Comparison of ENCODE assay signal across 33 cellular contexts in genomic region chr5:72996632-72997031, GRCh38.
"Had no signal": no experiment of that assay in that cellular context is flagged by ENCODE, and none has a peak within 500 bp of the region (broad histone marks: within the 10 kb centered on the region; RNA-seq: fewer than 3 reads in every experiment).

No MANE protein-coding gene starts in this region.

- H3K36me3 ChIP-seq: breast epithelium had no signal

- H3K9me3 ChIP-seq: body of pancreas, breast epithelium had no signal

- H3K9me3 Mint-ChIP-seq: activated CD8-positive, alpha-beta T cell treated with anti-CD3 and anti-CD28 coated beads for 36 hours; activated naive CD4-positive, alpha-beta T cell treated with anti-CD3 and anti-CD28 coated beads, Interleukin-2, amount 10 ng/mL, durations not matched to agents 7 days and 5 days; activated naive CD4-positive, alpha-beta T cell treated with anti-CD3 and anti-CD28 coated beads, Interleukin-2, amount 50 U/mL, for 24 hours; activated T-cell treated with anti-CD3 and anti-CD28 coated beads, Interleukin-2, amount 50 U/mL, for 24 hours; activated T-helper 2 cell treated with anti-CD3 and anti-CD28 coated beads, Interferon-gamma antibody, Interleukin-2, Interleukin-4, amounts not matched to agents 10 μg/mL and 5 μg/mL and 100 μg/mL, durations not matched to agents 14 hours and 24 hours and 36 hours; T-helper 1 cell treated with Interleukin-12 subunit alpha and Interleukin-12 subunit beta and Interleukin-4 antibody, amounts not matched to agents 30 μg/mL and 1 μg/mL, for 36 hours had no signal

- FAIRE-seq: astrocyte, TTC549 had no signal

- H3K27me3 ChIP-seq: body of pancreas, brain microvascular endothelial cell, breast epithelium had no signal

- H3K4me1 ChIP-seq: body of pancreas, breast epithelium had no signal

- DNase-seq: activated B cell treated with CpG ODN at 0.5 μM for 24 hours; activated CD4-positive, alpha-beta memory T cell treated with anti-CD3 and anti-CD28 coated beads for 36 hours; activated CD4-positive, alpha-beta T cell treated with anti-CD3 and anti-CD28 coated beads for 4 hours; activated CD4-positive, alpha-beta T cell treated with anti-CD3 and anti-CD28 coated beads, Interleukin-2, amount 10 ng/mL, durations not matched to agents 24 days and 14 days; activated CD4-positive, alpha-beta T cell treated with anti-CD3 and anti-CD28 coated beads, Interleukin-2, amount 50 U/mL, for 1 hour; activated CD4-positive, alpha-beta T cell treated with anti-CD3 and anti-CD28 coated beads, Interleukin-2, amount 50 U/mL, for 4 hours; activated CD4-positive, CD25-positive, alpha-beta regulatory T cell treated with anti-CD3 and anti-CD28 coated beads, Interleukin-2, amount 50 U/mL, for 72 hours; activated CD8-positive, alpha-beta memory T cell treated with anti-CD3 and anti-CD28 coated beads, Interleukin-2, amount 50 U/mL, for 48 hours; activated CD8-positive, alpha-beta T cell treated with anti-CD3 and anti-CD28 coated beads for 36 hours; activated effector memory CD4-positive, alpha-beta T cell treated with Interleukin-2 at 50 U/mL for 16 hours; activated gamma-delta T cell; activated naive CD4-positive, alpha-beta T cell treated with anti-CD3 and anti-CD28 coated beads, Interleukin-2, amount 10 ng/mL, durations not matched to agents 7 days and 5 days; activated naive CD4-positive, alpha-beta T cell treated with Interleukin-2 at 50 U/mL for 16 hours; activated naive CD8-positive, alpha-beta T cell treated with anti-CD3 and anti-CD28 coated beads, Interleukin-2, amount 10 ng/mL, durations not matched to agents 7 days and 5 days; activated naive CD8-positive, alpha-beta T cell treated with anti-CD3 and anti-CD28 coated beads, Interleukin-2, amount 50 U/mL, for 24 hours; activated T-cell treated with anti-CD3 and anti-CD28 coated beads, Interleukin-2, amount 50 U/mL, for 24 hours; activated T-cell treated with anti-CD3 and anti-CD28 coated beads, Interleukin-2, amount 50 U/mL, for 48 hours; amygdala; aorta; body of pancreas; brain microvascular endothelial cell; central memory CD4-positive, alpha-beta T cell; T-helper 2 cell; T-helper 9 cell had no signal

- H3K27ac Mint-ChIP-seq: activated B cell treated with CpG ODN at 0.5 μM for 24 hours; activated CD4-positive, alpha-beta memory T cell treated with anti-CD3 and anti-CD28 coated beads for 36 hours; activated CD4-positive, alpha-beta T cell treated with anti-CD3 and anti-CD28 coated beads, Interleukin-2, amount 10 ng/mL, durations not matched to agents 24 days and 14 days; activated CD8-positive, alpha-beta T cell treated with anti-CD3 and anti-CD28 coated beads for 36 hours; activated naive CD4-positive, alpha-beta T cell treated with anti-CD3 and anti-CD28 coated beads, Interleukin-2, amount 10 ng/mL, durations not matched to agents 7 days and 5 days; activated naive CD4-positive, alpha-beta T cell treated with anti-CD3 and anti-CD28 coated beads, Interleukin-2, amount 50 U/mL, for 24 hours; activated naive CD8-positive, alpha-beta T cell; activated naive CD8-positive, alpha-beta T cell treated with anti-CD3 and anti-CD28 coated beads, Interleukin-2, amount 10 ng/mL, durations not matched to agents 7 days and 5 days; activated naive CD8-positive, alpha-beta T cell treated with anti-CD3 and anti-CD28 coated beads, Interleukin-2, amount 50 U/mL, for 24 hours; activated T-cell treated with anti-CD3 and anti-CD28 coated beads, Interleukin-2, amount 50 U/mL, for 24 hours; activated T-helper 2 cell treated with anti-CD3 and anti-CD28 coated beads, Interferon-gamma antibody, Interleukin-2, Interleukin-4, amounts not matched to agents 10 μg/mL and 5 μg/mL and 100 μg/mL, durations not matched to agents 14 hours and 24 hours and 36 hours; T-helper 1 cell treated with Interleukin-12 subunit alpha and Interleukin-12 subunit beta and Interleukin-4 antibody, amounts not matched to agents 30 μg/mL and 1 μg/mL, for 36 hours; T-helper 2 cell treated with Interferon-gamma antibody and Interleukin-4, amounts not matched to agents 5 μg/mL and 100 μg/mL, for 36 hours had no signal

- H3K4me3 Mint-ChIP-seq: activated B cell treated with CpG ODN at 0.5 μM for 24 hours; activated CD4-positive, alpha-beta memory T cell treated with anti-CD3 and anti-CD28 coated beads for 36 hours; activated CD4-positive, alpha-beta T cell treated with anti-CD3 and anti-CD28 coated beads, Interleukin-2, amount 10 ng/mL, durations not matched to agents 24 days and 14 days; activated CD8-positive, alpha-beta T cell treated with anti-CD3 and anti-CD28 coated beads for 36 hours; activated naive CD4-positive, alpha-beta T cell treated with anti-CD3 and anti-CD28 coated beads, Interleukin-2, amount 10 ng/mL, durations not matched to agents 7 days and 5 days; activated naive CD4-positive, alpha-beta T cell treated with anti-CD3 and anti-CD28 coated beads, Interleukin-2, amount 50 U/mL, for 24 hours; activated naive CD8-positive, alpha-beta T cell; activated naive CD8-positive, alpha-beta T cell treated with anti-CD3 and anti-CD28 coated beads, Interleukin-2, amount 10 ng/mL, durations not matched to agents 7 days and 5 days; activated naive CD8-positive, alpha-beta T cell treated with anti-CD3 and anti-CD28 coated beads, Interleukin-2, amount 50 U/mL, for 24 hours; activated T-cell treated with anti-CD3 and anti-CD28 coated beads, Interleukin-2, amount 50 U/mL, for 24 hours; T-helper 1 cell treated with Interleukin-12 subunit alpha and Interleukin-12 subunit beta and Interleukin-4 antibody, amounts not matched to agents 30 μg/mL and 1 μg/mL, for 36 hours; T-helper 2 cell treated with Interferon-gamma antibody and Interleukin-4, amounts not matched to agents 5 μg/mL and 100 μg/mL, for 36 hours had no signal

- H3K4me1 Mint-ChIP-seq: activated B cell treated with CpG ODN at 0.5 μM for 24 hours; activated CD4-positive, alpha-beta T cell treated with anti-CD3 and anti-CD28 coated beads, Interleukin-2, amount 10 ng/mL, durations not matched to agents 24 days and 14 days; activated naive CD4-positive, alpha-beta T cell treated with anti-CD3 and anti-CD28 coated beads, Interleukin-2, amount 10 ng/mL, durations not matched to agents 7 days and 5 days; activated naive CD4-positive, alpha-beta T cell treated with anti-CD3 and anti-CD28 coated beads, Interleukin-2, amount 50 U/mL, for 24 hours; activated naive CD8-positive, alpha-beta T cell treated with anti-CD3 and anti-CD28 coated beads, Interleukin-2, amount 10 ng/mL, durations not matched to agents 7 days and 5 days; activated naive CD8-positive, alpha-beta T cell treated with anti-CD3 and anti-CD28 coated beads, Interleukin-2, amount 50 U/mL, for 24 hours had no signal

- H3K36me3 Mint-ChIP-seq: activated naive CD4-positive, alpha-beta T cell treated with anti-CD3 and anti-CD28 coated beads, Interleukin-2, amount 10 ng/mL, durations not matched to agents 7 days and 5 days; activated naive CD4-positive, alpha-beta T cell treated with anti-CD3 and anti-CD28 coated beads, Interleukin-2, amount 50 U/mL, for 24 hours; activated naive CD8-positive, alpha-beta T cell; activated naive CD8-positive, alpha-beta T cell treated with anti-CD3 and anti-CD28 coated beads, Interleukin-2, amount 10 ng/mL, durations not matched to agents 7 days and 5 days had no signal

- H3K27ac ChIP-seq: body of pancreas, brain microvascular endothelial cell, breast epithelium, VCaP had no signal

- H3K4me3 ChIP-seq: body of pancreas, breast epithelium had no signal

- ATAC-seq: activated CD8-positive, alpha-beta T cell treated with anti-CD3 and anti-CD28 coated beads for 36 hours; activated naive CD8-positive, alpha-beta T cell treated with anti-CD3 and anti-CD28 coated beads, Interleukin-2, amount 50 U/mL, for 24 hours; body of pancreas had no signal

- H3K27me3 Mint-ChIP-seq: activated B cell treated with CpG ODN at 0.5 μM for 24 hours; activated CD4-positive, alpha-beta memory T cell treated with anti-CD3 and anti-CD28 coated beads for 36 hours had no signal
